Comparison of ENCODE assay signal across 8 cellular contexts in genomic region chr19:5292843-5293606, GRCh38. TPM values are rescaled to one million over a fixed set of nuclear protein-coding genes. Genes with fewer than 3 reads are reported as not detected.
A peak's percentile ranks its signal among the peaks of the same experiment; 100 is the strongest.
DNase-seq lines count a peak whose midpoint lies in the region; ATAC-seq and TF ChIP-seq lines count a peak whose summit lies in the region.

No MANE protein-coding gene starts in this region.

- ATAC-seq in lung (ENCODE audit: insufficient read depth, low FRiP score) (peak; percentile 83), HG02642 (IDR thresholded peaks at IDR 0.05; ENCODE audit: poor library complexity, unreplicated experiment) (no peak), HG03196 (IDR thresholded peaks at IDR 0.05; ENCODE audit: unreplicated experiment) (no peak)

- H3K4me1 ChIP-seq in ES-I3 (ENCODE audit: insufficient read depth, low read length) (peaks cover 3% of the 10 kb centered on the region; the same call in 1 of the 2 replicates), lung (ENCODE audit: control insufficient read depth in 2 of 2, insufficient read depth in 2 of 2, low read length in 2 of 2) (peaks cover 0 to 12% of the 10 kb centered on the region in 2 donors)

- no peaks in the 10 kb centered on the region for H3K27me3 ChIP-seq in lung (ENCODE audit: control insufficient read depth, insufficient read depth)

- TF ChIP-seq CTCF in lung (IDR thresholded peaks at IDR 0.05; ENCODE audit: control extremely low read depth, extremely low read depth) = no peak

- H3K4me3 ChIP-seq in lung = peak overlapping the region; percentile 37

- peak overlapping the region; percentile 72 for H3K9ac ChIP-seq in ES-I3 (ENCODE audit: low read depth, low read length)

- peak overlapping the region in 1 of 2 donors; percentile 26 for H3K27ac ChIP-seq in lung (ENCODE audit: low read depth in 1 of 2, low read length in 1 of 2)

- DNase-seq in M059J (ENCODE audit: low read depth) (peak; percentile 80), lung (ENCODE audit: low spot score) (peak; percentile 54)
- peak; percentile 34 to 36 for DNase-seq in activated CD4-positive, alpha-beta T cell treated with anti-CD3 and anti-CD28 coated beads, Interleukin-2, amount 50 U/mL, for 4 hours
- DNase-seq in effector CD4-positive, alpha-beta T cell = peak; percentile 18
- DNase-seq in stimulated activated CD4-positive, alpha-beta T cell treated with anti-CD3 and anti-CD28 coated beads, TNF-alpha, amount 100 ng/mL, for 1 hour (ENCODE audit: low read depth in 3 of 3, low spot score in 1 of 3) = peak; percentile 1 to 41 (median 25)

- H3K36me3 ChIP-seq in ES-I3 (ENCODE audit: insufficient read depth, low read length) (no peaks in the 10 kb centered on the region; the same call in 1 of the 2 replicates), lung (ENCODE audit: control insufficient read depth in 2 of 2, insufficient read depth in 2 of 2, low read length in 2 of 2) (no peaks in the 10 kb centered on the region)

- H3K9me3 ChIP-seq in ES-I3 (ENCODE audit: control insufficient read depth, insufficient read depth, low read length) = no peaks in the 10 kb centered on the region
- peaks cover 0 to 2% of the 10 kb centered on the region in 2 donors for H3K9me3 ChIP-seq in lung (ENCODE audit: control insufficient read depth in 2 of 2, insufficient read depth in 1 of 2, low read length in 1 of 2)

- 2% methylated on average over 36 to 66 of the region's 67 CpGs for WGBS in lung, 2 donors

RNA-seq across cellular contexts. Expression of gene PTPRS, which starts 47.6 kb away (rescaled TPM):
- 37.8 and 96.6 TPM in 2 replicates for total RNA-seq in M059J (2014; rRNA removed; shearing (Covaris generic))
- total RNA-seq in lung = 10 to 100 TPM; 81.7 to 96.7 TPM
- polyA plus RNA-seq in lung = 10 to 100 TPM; 10.9 to 11.1 TPM

Comparison
In these comparisons a context has a peak if more than half of its experiments do, and no peak if none do; other contexts are left out.
1. DNase-seq: peak in every context shown above with its lines; median percentile 80 in M059J; 54 in lung; 35 in activated CD4-positive, alpha-beta T cell treated with anti-CD3 and anti-CD28 coated beads, Interleukin-2, amount 50 U/mL, for 4 hours; 25 in stimulated activated CD4-positive, alpha-beta T cell treated with anti-CD3 and anti-CD28 coated beads, TNF-alpha, amount 100 ng/mL, for 1 hour; 18 in effector CD4-positive, alpha-beta T cell.